Comparison of ENCODE assay signal across 9 cellular contexts in genomic region chr3:56157693-56158092, GRCh38.
DNase-seq lines count a peak whose midpoint lies in the region; ATAC-seq and TF ChIP-seq lines count a peak whose summit lies in the region.
"Had no signal": no experiment of that assay in that cellular context is flagged by ENCODE, and none has a peak within 500 bp of the region (broad histone marks: within the 10 kb centered on the region; RNA-seq: fewer than 3 reads in every experiment).

No MANE protein-coding gene starts in this region.

- no peaks in the 10 kb centered on the region for H3K27me3 Mint-ChIP-seq in activated CD4-positive, alpha-beta T cell treated with anti-CD3 and anti-CD28 coated beads, Interleukin-2, amount 10 ng/mL, durations not matched to agents 7 days and 5 days

- CTCF ChIA-PET in activated CD4-positive, alpha-beta T cell treated with anti-CD3 and anti-CD28 coated beads, Interleukin-2, amount 10 ng/mL, durations not matched to agents 7 days and 5 days (lab: Charles Lee): no interaction called here

- H3K4me3 Mint-ChIP-seq in activated CD4-positive, alpha-beta T cell treated with anti-CD3 and anti-CD28 coated beads, Interleukin-2, amount 10 ng/mL, durations not matched to agents 7 days and 5 days: no peak overlapping the region

- H3K9me3 Mint-ChIP-seq in activated CD4-positive, alpha-beta T cell treated with anti-CD3 and anti-CD28 coated beads, Interleukin-2, amount 10 ng/mL, durations not matched to agents 7 days and 5 days: no peaks in the 10 kb centered on the region

- no peak overlapping the region for H3K27ac Mint-ChIP-seq in activated CD4-positive, alpha-beta T cell treated with anti-CD3 and anti-CD28 coated beads, Interleukin-2, amount 10 ng/mL, durations not matched to agents 7 days and 5 days

- TF ChIP-seq CTCF in astrocyte of the spinal cord (IDR thresholded peaks at IDR 0.05; ENCODE audit: low read depth, low read length): no peak

- no peaks in the 10 kb centered on the region for H3K4me1 Mint-ChIP-seq in activated CD4-positive, alpha-beta T cell treated with anti-CD3 and anti-CD28 coated beads, Interleukin-2, amount 10 ng/mL, durations not matched to agents 7 days and 5 days

- POLR2A ChIA-PET in activated CD4-positive, alpha-beta T cell treated with anti-CD3 and anti-CD28 coated beads, Interleukin-2, amount 10 ng/mL, durations not matched to agents 7 days and 5 days (lab: Charles Lee): no interaction called here

- in situ Hi-C loops in astrocyte of the spinal cord (cut with HindIII; ENCODE audit: low sequenced_read_pairs): no loop called here

- ATAC-seq in GM18867 (IDR thresholded peaks at IDR 0.05; ENCODE audit: unreplicated experiment) (peak; percentile 90), HG03558 (IDR thresholded peaks at IDR 0.05; ENCODE audit: extremely low read depth, unreplicated experiment) (peak; percentile 80), GM21360 (IDR thresholded peaks at IDR 0.05; ENCODE audit: unreplicated experiment) (no peak)

- H3K4me3 ChIP-seq in astrocyte of the spinal cord (ENCODE audit: low read depth, low read length) (no peak overlapping the region), skeletal muscle cell (ENCODE audit: low read depth, low read length) (no peak overlapping the region)

- no peaks in the 10 kb centered on the region for H3K36me3 Mint-ChIP-seq in activated CD4-positive, alpha-beta T cell treated with anti-CD3 and anti-CD28 coated beads, Interleukin-2, amount 10 ng/mL, durations not matched to agents 7 days and 5 days (ENCODE audit: low read depth)

- peak; percentile 59 for DNase-seq in astrocyte of the spinal cord (ENCODE audit: low read depth, low spot score)
- peak; percentile 17 for DNase-seq in skeletal muscle cell (ENCODE audit: low read depth)
- no peak for DNase-seq in hepatic stellate cell (ENCODE audit: low spot score)
- no peak for DNase-seq in activated CD4-positive, alpha-beta T cell treated with anti-CD3 and anti-CD28 coated beads, Interleukin-2, amount 10 ng/mL, durations not matched to agents 7 days and 5 days
- DNase-seq in NCI-H345 treated with DMSO at 0.1 percent for 48 hours (lab: John Stamatoyannopoulos, UW; ENCODE audit: unreplicated experiment): no peak
- DNase-seq: NCI-H510A had no signal

Comparison
In these comparisons a context has a peak if more than half of its experiments do, and no peak if none do; other contexts are left out.
1. DNase-seq: peak in astrocyte of the spinal cord (single experiment) and skeletal muscle cell (single experiment); none in hepatic stellate cell (single experiment), activated CD4-positive, alpha-beta T cell treated with anti-CD3 and anti-CD28 coated beads, Interleukin-2, amount 10 ng/mL, durations not matched to agents 7 days and 5 days (single experiment) and NCI-H345 treated with DMSO at 0.1 percent for 48 hours (single experiment).